8 cellular contexts compared by ENCODE assay signal in the genomic region with DNA sequence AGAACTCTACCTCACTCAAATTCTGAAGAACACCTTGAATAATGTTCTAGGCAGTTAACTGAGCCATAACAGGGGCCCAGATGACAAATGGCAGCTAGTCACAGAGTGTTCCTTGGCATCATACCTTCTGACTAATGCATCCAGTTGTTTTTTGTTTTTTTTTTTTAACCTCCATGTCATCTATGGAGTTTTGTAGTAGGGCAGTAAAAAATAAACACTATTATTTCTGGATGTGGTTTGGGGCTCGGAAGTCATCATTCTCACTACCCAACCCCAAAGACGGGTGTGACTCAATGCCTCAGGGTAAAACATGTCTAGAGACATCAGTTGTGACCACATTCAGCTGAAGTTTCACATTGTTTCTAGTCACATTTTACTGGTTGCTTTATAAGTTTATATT. TPM values are rescaled to one million over a fixed set of nuclear protein-coding genes. Genes with fewer than 3 reads are reported as not detected.
DNase-seq lines count a peak whose midpoint lies in the region; ATAC-seq, FAIRE-seq and TF ChIP-seq lines count a peak whose summit lies in the region.

No MANE protein-coding gene starts in this region.

- H3K36me3 Mint-ChIP-seq in activated T-helper 17 cell treated with anti-CD3 and anti-CD28 coated beads, Interleukin-2, amount 50 U/mL, for 72 hours (ENCODE audit: low read depth) = peaks cover 51% of the 10 kb centered on the region
- peaks cover 3% of the 10 kb centered on the region for H3K36me3 Mint-ChIP-seq in endothelial cell (ENCODE audit: low read depth, unreplicated experiment)

- H3K27me3 Mint-ChIP-seq in activated T-helper 17 cell treated with anti-CD3 and anti-CD28 coated beads, Interleukin-2, amount 50 U/mL, for 72 hours = no peaks in the 10 kb centered on the region
- no peaks in the 10 kb centered on the region for H3K27me3 Mint-ChIP-seq in endothelial cell (ENCODE audit: unreplicated experiment)

- peak overlapping the region; percentile 56 for H3K27ac Mint-ChIP-seq in activated T-helper 17 cell treated with anti-CD3 and anti-CD28 coated beads, Interleukin-2, amount 50 U/mL, for 72 hours
- no peak overlapping the region for H3K27ac Mint-ChIP-seq in endothelial cell (ENCODE audit: unreplicated experiment)

- no peak overlapping the region for H3K4me3 Mint-ChIP-seq in activated T-helper 17 cell treated with anti-CD3 and anti-CD28 coated beads, Interleukin-2, amount 50 U/mL, for 72 hours
- no peak overlapping the region for H3K4me3 Mint-ChIP-seq in endothelial cell (ENCODE audit: unreplicated experiment)

- FAIRE-seq in HTR-8/SVneo (lab: Jason Lieb, UNC) = no peak

- no peaks in the 10 kb centered on the region for H3K9me3 Mint-ChIP-seq in activated T-helper 17 cell treated with anti-CD3 and anti-CD28 coated beads, Interleukin-2, amount 50 U/mL, for 72 hours
- no peaks in the 10 kb centered on the region for H3K9me3 Mint-ChIP-seq in endothelial cell (ENCODE audit: unreplicated experiment)

- ATAC-seq in GM18909 (IDR thresholded peaks at IDR 0.05; ENCODE audit: poor library complexity, unreplicated experiment) (peak; percentile 95), HG03108 (IDR thresholded peaks at IDR 0.05; ENCODE audit: unreplicated experiment) (peak; percentile 80)
- peak; percentile 95 for ATAC-seq in activated T-helper 17 cell treated with anti-CD3 and anti-CD28 coated beads, Interleukin-2, amount 50 U/mL, for 72 hours (replicated peaks)

- H3K4me1 Mint-ChIP-seq in activated T-helper 17 cell treated with anti-CD3 and anti-CD28 coated beads, Interleukin-2, amount 50 U/mL, for 72 hours = no peaks in the 10 kb centered on the region
- no peaks in the 10 kb centered on the region for H3K4me1 Mint-ChIP-seq in endothelial cell (ENCODE audit: unreplicated experiment)

- DNase-seq in A172 (ENCODE audit: low spot score) (peak; percentile 69), HTR-8/SVneo (ENCODE audit: insufficient read length, low spot score) (no peak), midbrain (lab: John Stamatoyannopoulos, UW) (no peak), endothelial cell (ENCODE audit: low spot score) (no peak), LoVo (ENCODE audit: low spot score) (no peak)

- TF ChIP-seq CTCF in endothelial cell (IDR thresholded peaks at IDR 0.05; ENCODE audit: unreplicated experiment) = no peak

RNA-seq across cellular contexts. Expression of a gene that starts 31.2 kb away (rescaled TPM):
- total RNA-seq in A172 (2014; rRNA removed; shearing (Covaris generic)) = not detected in 2 replicates
- under 1 TPM; 0.34 to 0.84 TPM for total RNA-seq in activated T-helper 17 cell treated with anti-CD3 and anti-CD28 coated beads, Interleukin-2, amount 50 U/mL, for 72 hours
- total RNA-seq in endothelial cell (ENCODE audit: unreplicated experiment) = 0.67 TPM
